16 cellular contexts compared by ENCODE assay signal in genomic region chr2:201972621-201973255, GRCh38.
DNase-seq lines count a peak whose midpoint lies in the region; ATAC-seq and TF ChIP-seq lines count a peak whose summit lies in the region.
"Had no signal": no experiment of that assay in that cellular context is flagged by ENCODE, and none has a peak within 500 bp of the region (broad histone marks: within the 10 kb centered on the region; RNA-seq: fewer than 3 reads in every experiment).

No MANE protein-coding gene starts in this region.

- WGBS in ectodermal cell, 2 experiments: 3 to 5% methylated on average over 9 to 10 of the region's 10 CpGs
- 64 to 78% methylated on average over 10 of the region's 10 CpGs for WGBS in heart right ventricle, 2 donors

- peak overlapping the region; percentile 84; the same call in 1 of the 2 replicates for H3K9ac ChIP-seq in iPS-20b (ENCODE audit: low read depth, low read length)

- H2AFZ ChIP-seq in neuron (ENCODE audit: low read depth, low read length): no peak overlapping the region

- ATAC-seq in heart right ventricle (no peak), HG02642 (IDR thresholded peaks at IDR 0.05; ENCODE audit: poor library complexity, unreplicated experiment) (no peak)
- ATAC-seq: A549 had no signal

- peak overlapping the region; percentile 19 for H3K27ac ChIP-seq in ectodermal cell (ENCODE audit: insufficient read depth, low read depth, low read length, poor library complexity, severe bottlenecking)
- H3K27ac ChIP-seq in iPS-20b (ENCODE audit: low read length): peak overlapping the region; percentile 91
- no peak overlapping the region for H3K27ac ChIP-seq in tibial artery
- no peak overlapping the region for H3K27ac ChIP-seq in heart right ventricle
- H3K27ac ChIP-seq: A549 had no signal

- H3K4me3 ChIP-seq in H7 (ENCODE audit: insufficient read depth, low read depth, low read length) (peak overlapping the region; percentile 12), ectodermal cell (ENCODE audit: insufficient read depth, low read depth, low read length) (no peak overlapping the region), iPS-20b (ENCODE audit: low read length) (peak overlapping the region; percentile 62), neuron (ENCODE audit: low read length) (peak overlapping the region; percentile 23), tibial artery (no peak overlapping the region), heart right ventricle (no peak overlapping the region)
- H3K4me3 ChIP-seq: A549 had no signal

- TF ChIP-seq CTCF in tibial artery (IDR thresholded peaks at IDR 0.05) (no peak), heart right ventricle (IDR thresholded peaks at IDR 0.05) (no peak)

- peak; percentile 89 for DNase-seq in H7
- no peak for DNase-seq in tibial artery
- no peak for DNase-seq in heart right ventricle
- DNase-seq: Caco-2, DMS53, GOT3, IMR-90, Kasumi-1, NCI-H1930, NCI-H2171 treated with DMSO at 0.1 percent for 48 hours, SHP77 treated with DMSO at 0.1 percent for 48 hours had no signal

- H3K27me3 ChIP-seq in H7 (ENCODE audit: control insufficient read depth, insufficient read depth, low read length) (no peaks in the 10 kb centered on the region), ectodermal cell (ENCODE audit: control insufficient read depth, insufficient read depth, low read length, poor library complexity, severe bottlenecking) (no peaks in the 10 kb centered on the region), iPS-20b (ENCODE audit: insufficient read depth, low read length) (no peaks in the 10 kb centered on the region), neuron (ENCODE audit: insufficient read depth, low read length) (no peaks in the 10 kb centered on the region), tibial artery (no peaks in the 10 kb centered on the region), heart right ventricle (peaks cover 0 to 3% (median 0%) of the 10 kb centered on the region in 7 donors)

- H3K36me3 ChIP-seq in H7 (replicated peaks; ENCODE audit: control insufficient read depth, insufficient read depth, low read length) (no peaks in the 10 kb centered on the region), ectodermal cell (ENCODE audit: control insufficient read depth, insufficient read depth, low read length) (no peaks in the 10 kb centered on the region), iPS-20b (ENCODE audit: insufficient read depth, low read depth, low read length) (no peaks in the 10 kb centered on the region), neuron (ENCODE audit: insufficient read depth, low read length) (no peaks in the 10 kb centered on the region), tibial artery (no peaks in the 10 kb centered on the region), heart right ventricle (no peaks in the 10 kb centered on the region)

- peaks cover 60% of the 10 kb centered on the region for H3K4me1 ChIP-seq in ectodermal cell (ENCODE audit: control insufficient read depth, insufficient read depth, low read length)
- peaks cover 31% of the 10 kb centered on the region for H3K4me1 ChIP-seq in iPS-20b (ENCODE audit: insufficient read depth, low read length)
- H3K4me1 ChIP-seq in neuron (ENCODE audit: insufficient read depth, low read length): peaks cover 51% of the 10 kb centered on the region
- peaks cover 0 to 13% (median 8%) of the 10 kb centered on the region in 4 donors for H3K4me1 ChIP-seq in tibial artery
- peaks cover 0 to 21% (median 3%) of the 10 kb centered on the region in 9 donors for H3K4me1 ChIP-seq in heart right ventricle

- H3K9me3 ChIP-seq in ectodermal cell (ENCODE audit: control insufficient read depth, low read length) (no peaks in the 10 kb centered on the region), iPS-20b (ENCODE audit: insufficient read depth, low read depth, low read length) (no peaks in the 10 kb centered on the region), neuron (ENCODE audit: low read length) (peaks cover 2% of the 10 kb centered on the region), tibial artery (no peaks in the 10 kb centered on the region), heart right ventricle (no peaks in the 10 kb centered on the region)
- H3K9me3 ChIP-seq: A549, Caco-2 had no signal

- intact Hi-C loops in tibial artery (cut with DNase I; ENCODE audit: low total_unique reads): no loop called here
- intact Hi-C loops in heart right ventricle (cut with DNase I): no loop called here

Comparison
In these comparisons a context has a peak if more than half of its experiments do, and no peak if none do; other contexts are left out.
1. H3K4me3 ChIP-seq: peak in H7 (single experiment), iPS-20b (single experiment) and neuron (single experiment); none in ectodermal cell (single experiment), tibial artery (0 of 2) and heart right ventricle (0 of 10).
2. H3K27ac ChIP-seq: peak in ectodermal cell (single experiment) and iPS-20b (single experiment); none in tibial artery (0 of 2) and heart right ventricle (0 of 10).